Comparison of ENCODE assay signal across 8 cellular contexts in the genomic region with DNA sequence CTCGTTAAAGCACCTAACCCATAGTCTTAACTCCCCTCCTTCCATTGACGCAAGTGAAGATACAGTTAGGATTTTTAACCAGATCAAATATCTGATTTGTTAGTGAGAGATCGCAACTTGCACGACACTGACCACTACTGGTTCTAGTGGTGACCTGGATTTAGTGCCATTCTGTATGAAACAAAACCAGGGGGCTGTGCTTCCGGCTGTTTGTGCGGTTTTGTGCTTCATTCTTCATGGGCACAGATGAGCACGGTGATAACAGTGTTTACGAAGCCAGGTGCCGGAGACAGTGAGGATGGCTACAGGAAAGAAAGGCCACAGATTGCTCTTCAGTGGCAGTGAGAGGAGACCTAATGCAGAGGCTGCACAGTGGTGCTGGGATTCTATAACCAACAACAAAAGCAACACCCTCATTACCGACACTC.
DNase-seq lines count a peak whose midpoint lies in the region; ATAC-seq lines count a peak whose summit lies in the region.

No MANE protein-coding gene starts in this region.

- ATAC-seq in GM19395 (IDR thresholded peaks at IDR 0.05; ENCODE audit: unreplicated experiment), result no peak

- DNase-seq in stimulated activated CD4-positive, alpha-beta T cell treated with anti-CD3 and anti-CD28 coated beads, Interleukin-1b, Interleukin-23, amount 100 ng/mL, for 48 hours, result peak; percentile 67
- no peak for DNase-seq in stimulated activated CD4-positive, alpha-beta T cell treated with anti-CD3 and anti-CD28 coated beads, Interleukin-4, amount 100 ng/mL, for 1 hour
- peak; percentile 30 for DNase-seq in activated CD4-positive, CD25-positive, alpha-beta regulatory T cell treated with anti-CD3 and anti-CD28 coated beads, Interleukin-2, amount 50 U/mL, for 16 hours (ENCODE audit: low read depth, low spot score)
- DNase-seq in fibroblast of peridontal ligament (ENCODE audit: extremely low read depth), result peak; percentile 49
- peak; percentile 47 for DNase-seq in stimulated activated naive CD4-positive, alpha-beta T cell treated with Interleukin-2 at 50 U/mL for 16 hours (lab: John Stamatoyannopoulos, UW)
- no peak for DNase-seq in DMS79 treated with DMSO at 0.1 percent for 48 hours (lab: John Stamatoyannopoulos, UW)
- no peak for DNase-seq in SKM-1 (lab: John Stamatoyannopoulos, UW; ENCODE audit: unreplicated experiment)

Comparison
In these comparisons a context has a peak if more than half of its experiments do, and no peak if none do; other contexts are left out.
1. DNase-seq: peak in stimulated activated CD4-positive, alpha-beta T cell treated with anti-CD3 and anti-CD28 coated beads, Interleukin-1b, Interleukin-23, amount 100 ng/mL, for 48 hours (single experiment), activated CD4-positive, CD25-positive, alpha-beta regulatory T cell treated with anti-CD3 and anti-CD28 coated beads, Interleukin-2, amount 50 U/mL, for 16 hours (single experiment), fibroblast of peridontal ligament (single experiment) and stimulated activated naive CD4-positive, alpha-beta T cell treated with Interleukin-2 at 50 U/mL for 16 hours (single experiment); none in stimulated activated CD4-positive, alpha-beta T cell treated with anti-CD3 and anti-CD28 coated beads, Interleukin-4, amount 100 ng/mL, for 1 hour (single experiment), DMS79 treated with DMSO at 0.1 percent for 48 hours (single experiment) and SKM-1 (single experiment).